11 cellular contexts compared by ENCODE assay signal in the genomic region with DNA sequence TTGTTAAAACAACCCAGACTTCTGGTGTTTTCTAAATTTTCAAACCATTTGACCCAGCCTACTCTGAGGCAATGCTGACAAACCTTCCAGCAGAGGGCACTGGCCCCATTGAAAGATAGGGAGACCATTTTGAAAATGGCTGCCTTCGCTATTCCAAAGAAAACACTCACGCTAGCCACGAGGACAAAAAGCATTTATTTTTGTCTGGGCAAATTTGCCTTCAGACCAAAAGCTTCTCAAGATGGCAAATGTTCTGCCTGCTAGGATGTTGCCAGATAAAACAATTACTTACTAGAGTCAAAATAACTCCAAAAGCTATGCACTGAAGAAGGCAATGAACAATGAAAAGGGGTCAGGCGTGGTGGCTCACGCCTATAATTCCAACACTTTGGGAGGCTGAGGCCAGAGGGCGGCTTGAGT.
DNase-seq lines count a peak whose midpoint lies in the region; ATAC-seq and TF ChIP-seq lines count a peak whose summit lies in the region.
"Had no signal": no experiment of that assay in that cellular context is flagged by ENCODE, and none has a peak within 500 bp of the region (broad histone marks: within the 10 kb centered on the region; RNA-seq: fewer than 3 reads in every experiment).

No MANE protein-coding gene starts in this region.

- H3K36me3 ChIP-seq in thoracic aorta = no peaks in the 10 kb centered on the region
- H3K36me3 ChIP-seq: neutrophil, transverse colon had no signal

- H3K4me3 ChIP-seq in fibroblast of villous mesenchyme (ENCODE audit: low read depth, low read length) (no peak overlapping the region), thoracic aorta (no peak overlapping the region)
- H3K4me3 ChIP-seq: SK-N-MC, transverse colon had no signal

- TF ChIP-seq CTCF in fibroblast of villous mesenchyme (IDR thresholded peaks at IDR 0.05; ENCODE audit: insufficient read depth, low read depth, low read length) (peak; percentile 37), thoracic aorta (IDR thresholded peaks at IDR 0.05) (peak; percentile 79)

- no peaks in the 10 kb centered on the region for H3K27me3 ChIP-seq in thoracic aorta (replicated peaks; ENCODE audit: insufficient read depth)

- H3K9me3 ChIP-seq in thoracic aorta = no peaks in the 10 kb centered on the region
- H3K9me3 ChIP-seq: neutrophil, transverse colon had no signal

- peak; percentile 94 for ATAC-seq in thoracic aorta (ENCODE audit: insufficient number of reproducible peaks, low FRiP score, low read depth)

- peak overlapping the region; percentile 10 to 50 for H3K27ac ChIP-seq in thoracic aorta
- H3K27ac ChIP-seq: neutrophil, SK-N-MC, transverse colon had no signal

- H3K4me1 ChIP-seq in thoracic aorta (ENCODE audit: control insufficient read depth in 1 of 2, low read depth in 2 of 2) = peaks cover 3 to 15% of the 10 kb centered on the region in 2 donors
- H3K4me1 ChIP-seq: transverse colon had no signal

- DNase-seq in NCI-H82 (lab: John Stamatoyannopoulos, UW) (peak; percentile 40), NCI-H82 treated with DMSO at 0.1 percent for 48 hours (lab: John Stamatoyannopoulos, UW; ENCODE audit: unreplicated experiment) (no peak), OCI-M1 (lab: John Stamatoyannopoulos, UW) (peak; percentile 15), fibroblast of villous mesenchyme (ENCODE audit: low read depth) (no peak), thoracic aorta (ENCODE audit: low spot score) (peak; percentile 35), NCI-H2081 treated with DMSO at 0.1 percent for 48 hours (lab: John Stamatoyannopoulos, UW) (no peak), RKO (ENCODE audit: low spot score) (no peak), retina (no peak)
- DNase-seq: transverse colon had no signal

Comparison
In these comparisons a context has a peak if more than half of its experiments do, and no peak if none do; other contexts are left out.
1. DNase-seq: peak in NCI-H82 (single experiment), OCI-M1 (single experiment) and thoracic aorta (single experiment); none in NCI-H82 treated with DMSO at 0.1 percent for 48 hours (single experiment), fibroblast of villous mesenchyme (single experiment), NCI-H2081 treated with DMSO at 0.1 percent for 48 hours (single experiment), RKO (single experiment) and retina (single experiment).